In genomic region chr4:89136525-89136924, GRCh38 we compare ENCODE assay signal across 25 cellular contexts. TPM values are rescaled to one million over a fixed set of nuclear protein-coding genes. Genes with fewer than 3 reads are reported as not detected.
DNase-seq lines count a peak whose midpoint lies in the region; ATAC-seq and TF ChIP-seq lines count a peak whose summit lies in the region.
"Had no signal": no experiment of that assay in that cellular context is flagged by ENCODE, and none has a peak within 500 bp of the region (broad histone marks: within the 10 kb centered on the region; RNA-seq: fewer than 3 reads in every experiment).

No MANE protein-coding gene starts in this region.

- H3K27ac ChIP-seq in ACC112 (ENCODE audit: low read depth, low read length) = no peak overlapping the region
- no peak overlapping the region for H3K27ac ChIP-seq in foreskin keratinocyte
- H3K27ac ChIP-seq: gastrocnemius medialis, right atrium auricular region, tibial artery had no signal

- ATAC-seq in foreskin keratinocyte (peak; percentile 72), HG03378 (IDR thresholded peaks at IDR 0.05; ENCODE audit: unreplicated experiment) (no peak)
- ATAC-seq: activated CD4-positive, alpha-beta T cell treated with anti-CD3 and anti-CD28 coated beads for 36 hours; gastrocnemius medialis; left lobe of liver; mucosa of descending colon had no signal

- no peak overlapping the region for H3K4me3 ChIP-seq in ACC112 (ENCODE audit: low read depth, low read length)
- H3K4me3 ChIP-seq: gastrocnemius medialis, mucosa of descending colon, right atrium auricular region, tibial artery had no signal

- H3K27me3 ChIP-seq in ACC112 (ENCODE audit: insufficient read depth, low read length) = no peaks in the 10 kb centered on the region
- H3K27me3 ChIP-seq in foreskin keratinocyte = no peaks in the 10 kb centered on the region
- H3K27me3 ChIP-seq: gastrocnemius medialis, right atrium auricular region, tibial artery had no signal

- H3K36me3 ChIP-seq in ACC112 (ENCODE audit: insufficient read depth, low read length) = no peaks in the 10 kb centered on the region
- H3K36me3 ChIP-seq: gastrocnemius medialis, right atrium auricular region, tibial artery had no signal

- H3K79me2 ChIP-seq in ACC112 (ENCODE audit: control insufficient read depth, insufficient read depth, low read length, unreplicated experiment) = no peaks in the 10 kb centered on the region

- peak overlapping the region; percentile 70 for H2AFZ ChIP-seq in ACC112 (ENCODE audit: low read length, unreplicated experiment)

- peak; percentile 84 for DNase-seq in M059J (ENCODE audit: low read depth)
- peak; percentile 89 for DNase-seq in amniotic epithelial cell (ENCODE audit: low read depth)
- DNase-seq in foreskin keratinocyte = peak; percentile 62 to 74
- DNase-seq in NCI-H82 (lab: John Stamatoyannopoulos, UW) = no peak
- DNase-seq in NCI-H1092 treated with DMSO at 0.1 percent for 48 hours (lab: John Stamatoyannopoulos, UW) = no peak
- DNase-seq in cerebellar nuclear complex (lab: John Stamatoyannopoulos, UW) = no peak
- DNase-seq: activated CD4-positive, alpha-beta T cell treated with anti-CD3 and anti-CD28 coated beads for 36 hours; activated gamma-delta T cell; CD4-positive, alpha-beta T cell; DMS79; endodermal cell; gastrocnemius medialis; H7; KBM-7; mucosa of descending colon; NCI-H1048; NCI-H2029 treated with DMSO at 0.1 percent for 48 hours; NCI-H510A; SHP77; stimulated activated naive CD4-positive, alpha-beta T cell treated with Interleukin-2 at 50 U/mL for 16 hours; tibial artery had no signal

- TF ChIP-seq CTCF in foreskin keratinocyte (conservative IDR thresholded peaks at IDR 0.05) = no peak

- H3K4me1 ChIP-seq in ACC112 (ENCODE audit: control insufficient read depth, insufficient read depth, low read length, unreplicated experiment) = peaks cover 22% of the 10 kb centered on the region
- H3K4me1 ChIP-seq in foreskin keratinocyte = peaks cover 3% of the 10 kb centered on the region
- H3K4me1 ChIP-seq: gastrocnemius medialis, right atrium auricular region had no signal

RNA-seq across cellular contexts. Expression of gene TIGD2, which starts 25.2 kb away (rescaled TPM):
- total RNA-seq in M059J (2014; rRNA removed; shearing (Covaris generic)) = 11.6 and 11.9 TPM in 2 replicates
- 9.7 and 11.0 TPM in 2 replicates for total RNA-seq in foreskin keratinocyte
- 4.3 and 5.9 TPM in 2 replicates for polyA plus RNA-seq in foreskin keratinocyte

Comparison
In these comparisons a context has a peak if more than half of its experiments do, and no peak if none do; other contexts are left out.
1. DNase-seq: peak in M059J (single experiment), amniotic epithelial cell (single experiment) and foreskin keratinocyte (2 of 2); none in NCI-H82 (single experiment), NCI-H1092 treated with DMSO at 0.1 percent for 48 hours (single experiment) and cerebellar nuclear complex (0 of 2).